1 cellular context compared by ENCODE assay signal in genomic region chr11:67642490-67643120, GRCh38.
A peak's percentile ranks its signal among the peaks of the same experiment; 100 is the strongest.
TF ChIP-seq lines count a peak whose summit lies in the region.

No MANE protein-coding gene starts in this region.

TF ChIP-seq in K562, 482 proteins besides CTCF, POLR2A, EP300 and RAD21:
- TF ChIP-seq JUND (IDR thresholded peaks at IDR 0.05; ENCODE audit: borderline replicate concordance, low read depth, low read length), result no peak
- TF ChIP-seq JUND (tag; IDR thresholded peaks at IDR 0.05; ENCODE audit: borderline replicate concordance, low read depth, low read length), result no peak
- TF ChIP-seq BCOR (IDR thresholded peaks at IDR 0.05), result peak; percentile 43; the same call in 1 of the 2 replicates
